Comparison of ENCODE assay signal across 8 cellular contexts in genomic region chr9:113682297-113682771, GRCh38.
A peak's percentile ranks its signal among the peaks of the same experiment; 100 is the strongest.
DNase-seq lines count a peak whose midpoint lies in the region; ATAC-seq and TF ChIP-seq lines count a peak whose summit lies in the region.

No MANE protein-coding gene starts in this region.

- H3K4me1 ChIP-seq in A673 (ENCODE audit: insufficient read depth, low read length, poor library complexity, severe bottlenecking) (no peaks in the 10 kb centered on the region), testis (no peaks in the 10 kb centered on the region)

- no peak overlapping the region for H3K4me3 Mint-ChIP-seq in activated CD4-positive, alpha-beta memory T cell treated with anti-CD3 and anti-CD28 coated beads for 36 hours

- POLR2A ChIA-PET in A673 (lab: Charles Lee; ENCODE audit: low non-redundant PET): no interaction called here
- POLR2A ChIA-PET in activated CD4-positive, alpha-beta memory T cell treated with anti-CD3 and anti-CD28 coated beads for 36 hours (lab: Charles Lee): no interaction called here

- ATAC-seq in esophagus mucosa: peak; percentile 56
- ATAC-seq in GM18519 (IDR thresholded peaks at IDR 0.05; ENCODE audit: low FRiP score, unreplicated experiment): no peak

- 16 to 18% methylated on average over 7 to 9 of the region's 9 CpGs for WGBS in testis, 2 donors

- no peaks in the 10 kb centered on the region for H3K9me3 Mint-ChIP-seq in activated CD4-positive, alpha-beta memory T cell treated with anti-CD3 and anti-CD28 coated beads for 36 hours

- intact Hi-C loops in A673 (cut with micrococcal nuclease; ENCODE audit: unreplicated experiment): loop anchor here (10.0 kb wide), 1 partner anchor 612 kb away; no protein-coding TSS in a partner anchor
- intact Hi-C loops in activated CD4-positive, alpha-beta memory T cell treated with anti-CD3 and anti-CD28 coated beads for 36 hours (cut with micrococcal nuclease): no loop called here
- intact Hi-C loops in testis (cut with DNase I; ENCODE audit: low total_unique reads): no loop called here

- no peak overlapping the region for H3K27ac Mint-ChIP-seq in activated CD4-positive, alpha-beta memory T cell treated with anti-CD3 and anti-CD28 coated beads for 36 hours

- H3K9me3 ChIP-seq in A673 (ENCODE audit: low read depth, low read length, poor library complexity, severe bottlenecking): no peaks in the 10 kb centered on the region
- no peaks in the 10 kb centered on the region for H3K9me3 ChIP-seq in testis

- CTCF ChIA-PET in A673 (lab: Charles Lee): interaction anchor here (1.0 to 1.2 kb wide), 2 partner anchors 236 to 349 kb away, joined by 3 to 7 read pairs; no protein-coding TSS in a partner anchor
- CTCF ChIA-PET in activated CD4-positive, alpha-beta memory T cell treated with anti-CD3 and anti-CD28 coated beads for 36 hours (lab: Charles Lee): interaction anchor here (0.6 to 2.1 kb wide), 9 partner anchors 10 to 768 kb away, joined by 3 to 10 read pairs (median 5); no protein-coding TSS in a partner anchor

- no peaks in the 10 kb centered on the region for H3K36me3 Mint-ChIP-seq in activated CD4-positive, alpha-beta memory T cell treated with anti-CD3 and anti-CD28 coated beads for 36 hours

- no peak overlapping the region for H3K27ac ChIP-seq in A673 (ENCODE audit: low read depth, low read length, poor library complexity, severe bottlenecking)
- no peak overlapping the region for H3K27ac ChIP-seq in testis

- H3K27me3 Mint-ChIP-seq in activated CD4-positive, alpha-beta memory T cell treated with anti-CD3 and anti-CD28 coated beads for 36 hours: peaks cover 54% of the 10 kb centered on the region

- TF ChIP-seq CTCF in A673 (conservative IDR thresholded peaks at IDR 0.05; ENCODE audit: low read depth, low read length) (peak; percentile 95), GM12875 (IDR thresholded peaks at IDR 0.05; ENCODE audit: borderline replicate concordance, insufficient read depth, low read depth, low read length) (peak; percentile 91), testis (IDR thresholded peaks at IDR 0.05) (peak; percentile 70 to 93 (median 83))

- no peaks in the 10 kb centered on the region for H3K36me3 ChIP-seq in A673 (ENCODE audit: insufficient read depth, low read length, poor library complexity, severe bottlenecking)
- no peaks in the 10 kb centered on the region for H3K36me3 ChIP-seq in testis (ENCODE audit: low read depth, missing control alignments)

- DNase-seq in A673 (ENCODE audit: low spot score) (peak; percentile 61), NCI-H2196 (lab: John Stamatoyannopoulos, UW; ENCODE audit: unreplicated experiment) (peak; percentile 72), middle frontal gyrus (ENCODE audit: extremely low spot score, low spot score) (peak; percentile 53), testis (peak; percentile 89)
- DNase-seq in activated CD4-positive, alpha-beta memory T cell treated with anti-CD3 and anti-CD28 coated beads for 36 hours: peak; percentile 62

- no TSS peak for BruUV-seq in A673 (replicated peaks; lab: Mats Ljungman, UMichigan)

- peaks cover under 1% of the 10 kb centered on the region for H3K4me1 Mint-ChIP-seq in activated CD4-positive, alpha-beta memory T cell treated with anti-CD3 and anti-CD28 coated beads for 36 hours (ENCODE audit: low read depth)

- H3K27me3 ChIP-seq in A673 (replicated peaks; ENCODE audit: insufficient read depth, low read depth, low read length, poor library complexity): peaks cover 22% of the 10 kb centered on the region
- no peaks in the 10 kb centered on the region for H3K27me3 ChIP-seq in testis

- H3K4me3 ChIP-seq in A673 (ENCODE audit: low read depth, low read length, poor library complexity, severe bottlenecking): no peak overlapping the region
- no peak overlapping the region for H3K4me3 ChIP-seq in GM12875 (ENCODE audit: low read depth, low read length)
- H3K4me3 ChIP-seq in testis: no peak overlapping the region

- no peak for TF ChIP-seq POLR2A in testis (IDR thresholded peaks at IDR 0.05)
